In genomic region chr14:70906785-70907171, GRCh38 we compare ENCODE assay signal across 8 cellular contexts. TPM values are rescaled to one million over a fixed set of nuclear protein-coding genes. Genes with fewer than 3 reads are reported as not detected.
DNase-seq lines count a peak whose midpoint lies in the region; ATAC-seq and TF ChIP-seq lines count a peak whose summit lies in the region.

No MANE protein-coding gene starts in this region.

- CTCF ChIA-PET in MCF 10A (lab: Yijun Ruan, JAX): interaction anchor here (0.6 to 3.8 kb wide), 29 partner anchors 9 to 1362 kb away, joined by 3 to 30 read pairs (median 5); no protein-coding TSS in a partner anchor

- intact Hi-C loops in CD14-positive monocyte (cut with micrococcal nuclease) (loop anchor here (5.0 to 10.0 kb wide), 4 partner anchors 34 to 84 kb away; no protein-coding TSS in a partner anchor), MCF 10A (cut with micrococcal nuclease) (loop anchor here (1.0 kb wide), 2 partner anchors 50 to 66 kb away; no protein-coding TSS in a partner anchor), lower lobe of right lung (cut with DNase I) (no loop called here)

- DNase-seq in CD14-positive monocyte (ENCODE audit: low spot score) (no peak), HL-60 (ENCODE audit: low read depth in 1 of 2, low spot score in 1 of 2) (no peak), MCF 10A (ENCODE audit: unreplicated experiment) (peak; percentile 25), lower lobe of right lung (no peak), GM19238 (ENCODE audit: insufficient read length, low spot score) (no peak), NCI-H345 (lab: John Stamatoyannopoulos, UW) (no peak)

- H3K4me1 Mint-ChIP-seq in CD14-positive monocyte (peaks cover 44% of the 10 kb centered on the region), MCF 10A (ENCODE audit: insufficient read depth, unreplicated experiment) (peaks cover 32% of the 10 kb centered on the region)

- peak; percentile 1 to 6 for ATAC-seq in lower lobe of right lung
- no peak for ATAC-seq in HG03196 (IDR thresholded peaks at IDR 0.05; ENCODE audit: unreplicated experiment)

- peaks cover 45% of the 10 kb centered on the region for H3K4me1 ChIP-seq in lower lobe of right lung
- H3K4me1 ChIP-seq in urinary bladder (ENCODE audit: insufficient read depth): no peaks in the 10 kb centered on the region

- peak overlapping the region; percentile 65 for H3K4me3 ChIP-seq in HL-60 (replicated peaks; ENCODE audit: insufficient read depth, low read length)
- peak overlapping the region; percentile 99 for H3K4me3 ChIP-seq in lower lobe of right lung
- peak overlapping the region; percentile 71 for H3K4me3 ChIP-seq in urinary bladder (ENCODE audit: low read depth, low read length)

- H3K27me3 Mint-ChIP-seq in CD14-positive monocyte (ENCODE audit: low read depth in 3 of 3) (peaks cover 0 to 2% (median 0%) of the 10 kb centered on the region in 3 donors), MCF 10A (ENCODE audit: insufficient read depth, unreplicated experiment) (no peaks in the 10 kb centered on the region)

- H3K9me3 ChIP-seq in lower lobe of right lung: no peaks in the 10 kb centered on the region

- WGBS in urinary bladder: 11% methylated on average over 9 of the region's 9 CpGs

- H3K27ac ChIP-seq in HL-60 (replicated peaks) (peak overlapping the region; percentile 85), lower lobe of right lung (peak overlapping the region; percentile 94), urinary bladder (ENCODE audit: low read depth) (peak overlapping the region; percentile 77)

- POLR2A ChIA-PET in MCF 10A (lab: Yijun Ruan, JAX): interaction anchor here (0.6 to 2.4 kb wide), 18 partner anchors 8 to 152 kb away, joined by 3 to 27 read pairs (median 6); partner anchors contain the start of gene MAP3K9

- peaks cover 0 to 4% of the 10 kb centered on the region in 2 donors for H3K36me3 Mint-ChIP-seq in CD14-positive monocyte
- H3K36me3 Mint-ChIP-seq in MCF 10A (ENCODE audit: insufficient read depth, unreplicated experiment): peaks cover 14% of the 10 kb centered on the region

- TF ChIP-seq CTCF in CD14-positive monocyte (IDR thresholded peaks at IDR 0.05) (no peak), HL-60 (IDR thresholded peaks at IDR 0.05; ENCODE audit: insufficient read depth, low read length) (no peak), MCF 10A (IDR thresholded peaks at IDR 0.05; ENCODE audit: unreplicated experiment) (no peak), lower lobe of right lung (IDR thresholded peaks at IDR 0.05) (no peak)

- H3K27me3 ChIP-seq in HL-60 (ENCODE audit: insufficient read depth, poor library complexity, severe bottlenecking) (no peaks in the 10 kb centered on the region), lower lobe of right lung (ENCODE audit: low read depth) (no peaks in the 10 kb centered on the region)

- H3K36me3 ChIP-seq in lower lobe of right lung (no peaks in the 10 kb centered on the region), urinary bladder (ENCODE audit: insufficient read depth) (no peaks in the 10 kb centered on the region)

- H3K27ac Mint-ChIP-seq in CD14-positive monocyte (peak overlapping the region; percentile 82 to 94 (median 91)), MCF 10A (ENCODE audit: low read depth, unreplicated experiment) (peak overlapping the region; percentile 89)

- H3K4me3 Mint-ChIP-seq in CD14-positive monocyte (peak overlapping the region; percentile 88 to 96), MCF 10A (ENCODE audit: unreplicated experiment) (peak overlapping the region; percentile 97)

- H3K9me3 Mint-ChIP-seq in CD14-positive monocyte (peaks cover 0 to 2% (median 0%) of the 10 kb centered on the region in 7 donors), MCF 10A (ENCODE audit: unreplicated experiment) (no peaks in the 10 kb centered on the region)

- BruUV-seq in MCF 10A (replicated peaks; lab: Mats Ljungman, UMichigan): TSS peak; percentile 82

RNA-seq across cellular contexts. Expression of gene PCNX1, which starts 0.5 kb away (rescaled TPM):
- polyA plus RNA-seq in CD14-positive monocyte (1 to 10 TPM; 7.3 to 8.1 TPM), urinary bladder (16.0 TPM)
- total RNA-seq in MCF 10A (2022) (48.7 and 55.6 TPM in 2 replicates), lower lobe of right lung (49.9 TPM), urinary bladder (127 TPM)
